Comparison of ENCODE assay signal across 19 cellular contexts in the genomic region with DNA sequence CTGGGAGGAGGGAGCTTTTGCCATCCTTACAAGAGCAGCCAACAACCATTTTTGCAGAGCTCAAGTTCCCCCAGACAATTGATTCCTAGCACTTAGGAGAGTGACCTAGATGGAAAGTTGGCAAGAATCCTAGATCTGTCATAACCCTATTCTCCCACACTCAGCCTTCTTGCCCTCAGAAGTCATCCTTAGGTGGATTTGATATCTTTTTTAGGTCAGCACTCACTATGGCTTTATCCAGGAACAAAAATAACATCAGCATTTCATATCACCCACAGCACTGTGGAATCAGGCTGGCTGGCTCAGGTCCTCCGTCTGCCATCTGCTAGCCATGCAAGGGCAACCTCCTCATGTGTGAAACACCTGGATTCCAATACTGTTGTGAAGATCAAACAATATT. TPM values are rescaled to one million over a fixed set of nuclear protein-coding genes. Genes with fewer than 3 reads are reported as not detected.
"Had no signal": no experiment of that assay in that cellular context is flagged by ENCODE, and none has a peak within 500 bp of the region (broad histone marks: within the 10 kb centered on the region; RNA-seq: fewer than 3 reads in every experiment).

No MANE protein-coding gene starts in this region.

- DNase-seq: activated B cell treated with CpG ODN at 0.5 μM for 24 hours; activated CD4-positive, alpha-beta memory T cell treated with anti-CD3 and anti-CD28 coated beads, Interleukin-2, amount 10 ng/mL, durations not matched to agents 7 days and 5 days; activated CD4-positive, alpha-beta T cell treated with anti-CD3 and anti-CD28 coated beads for 4 hours; activated CD8-positive, alpha-beta memory T cell treated with anti-CD3 and anti-CD28 coated beads, Interleukin-2, amount 10 ng/mL, durations not matched to agents 7 days and 5 days; activated naive CD4-positive, alpha-beta T cell; colonic mucosa; endodermal cell; natural killer cell; T-helper 1 cell; T-helper 9 cell; uterus had no signal

- H3K4me1 ChIP-seq: colonic mucosa, uterus had no signal

- H3K4me3 ChIP-seq: colonic mucosa, skin epidermis, tibial nerve, uterus had no signal

- H3K9me3 ChIP-seq: colonic mucosa, neutrophil, tibial nerve, uterus had no signal

- H3K36me3 Mint-ChIP-seq: activated CD8-positive, alpha-beta memory T cell treated with anti-CD3 and anti-CD28 coated beads, Interleukin-2, amount 10 ng/mL, durations not matched to agents 7 days and 5 days; brain; natural killer cell had no signal

- H3K27me3 ChIP-seq: colonic mucosa, neutrophil, tibial nerve, uterus had no signal

- H3K4me1 Mint-ChIP-seq: activated B cell treated with CpG ODN at 0.5 μM for 24 hours; activated CD4-positive, alpha-beta memory T cell treated with anti-CD3 and anti-CD28 coated beads, Interleukin-2, amount 10 ng/mL, durations not matched to agents 7 days and 5 days; central memory CD8-positive, alpha-beta T cell; natural killer cell had no signal

- H3K36me3 ChIP-seq: colonic mucosa, neutrophil, tibial nerve, uterus had no signal

- H3K27ac ChIP-seq: colonic mucosa, epithelial cell of prostate, neutrophil, skin epidermis, tibial nerve, uterus had no signal

- ATAC-seq: activated CD8-positive, alpha-beta memory T cell treated with anti-CD3 and anti-CD28 coated beads, Interleukin-2, amount 10 ng/mL, durations not matched to agents 7 days and 5 days; natural killer cell had no signal

- H3K9me3 Mint-ChIP-seq: activated B cell treated with CpG ODN at 0.5 μM for 24 hours; activated CD4-positive, alpha-beta memory T cell treated with anti-CD3 and anti-CD28 coated beads, Interleukin-2, amount 10 ng/mL, durations not matched to agents 7 days and 5 days; central memory CD8-positive, alpha-beta T cell; endodermal cell; natural killer cell; stimulated activated naive CD8-positive, alpha-beta T cell treated with anti-CD3 and anti-CD28 coated beads, Interleukin-15, Interleukin-2, amounts not matched to agents 100 ng/mL and 50 ng/mL, for 24 hours had no signal

- H3K27ac Mint-ChIP-seq: activated B cell treated with CpG ODN at 0.5 μM for 24 hours; activated CD4-positive, alpha-beta memory T cell treated with anti-CD3 and anti-CD28 coated beads, Interleukin-2, amount 10 ng/mL, durations not matched to agents 7 days and 5 days; activated CD8-positive, alpha-beta memory T cell treated with anti-CD3 and anti-CD28 coated beads, Interleukin-2, amount 10 ng/mL, durations not matched to agents 7 days and 5 days; brain; endodermal cell; natural killer cell; stimulated activated naive CD8-positive, alpha-beta T cell treated with anti-CD3 and anti-CD28 coated beads, Interleukin-15, Interleukin-2, amounts not matched to agents 100 ng/mL and 50 ng/mL, for 24 hours had no signal

- H3K4me3 Mint-ChIP-seq: activated B cell treated with CpG ODN at 0.5 μM for 24 hours; activated CD4-positive, alpha-beta memory T cell treated with anti-CD3 and anti-CD28 coated beads, Interleukin-2, amount 10 ng/mL, durations not matched to agents 7 days and 5 days; activated CD8-positive, alpha-beta memory T cell treated with anti-CD3 and anti-CD28 coated beads, Interleukin-2, amount 10 ng/mL, durations not matched to agents 7 days and 5 days; brain; central memory CD8-positive, alpha-beta T cell; endodermal cell; natural killer cell; stimulated activated naive CD8-positive, alpha-beta T cell treated with anti-CD3 and anti-CD28 coated beads, Interleukin-15, Interleukin-2, amounts not matched to agents 100 ng/mL and 50 ng/mL, for 24 hours had no signal

- H3K27me3 Mint-ChIP-seq: central memory CD8-positive, alpha-beta T cell had no signal

RNA-seq across cellular contexts. Expression of a gene that starts 6.0 kb away (rescaled TPM):
- total RNA-seq: activated B cell treated with CpG ODN at 0.5 μM for 24 hours; activated CD4-positive, alpha-beta memory T cell treated with anti-CD3 and anti-CD28 coated beads, Interleukin-2, amount 10 ng/mL, durations not matched to agents 7 days and 5 days; activated CD8-positive, alpha-beta memory T cell treated with anti-CD3 and anti-CD28 coated beads, Interleukin-2, amount 10 ng/mL, durations not matched to agents 7 days and 5 days; endodermal cell; kidney epithelial cell; natural killer cell had no signal
